ENCODE assay signal across 1 cellular context in the genomic region with DNA sequence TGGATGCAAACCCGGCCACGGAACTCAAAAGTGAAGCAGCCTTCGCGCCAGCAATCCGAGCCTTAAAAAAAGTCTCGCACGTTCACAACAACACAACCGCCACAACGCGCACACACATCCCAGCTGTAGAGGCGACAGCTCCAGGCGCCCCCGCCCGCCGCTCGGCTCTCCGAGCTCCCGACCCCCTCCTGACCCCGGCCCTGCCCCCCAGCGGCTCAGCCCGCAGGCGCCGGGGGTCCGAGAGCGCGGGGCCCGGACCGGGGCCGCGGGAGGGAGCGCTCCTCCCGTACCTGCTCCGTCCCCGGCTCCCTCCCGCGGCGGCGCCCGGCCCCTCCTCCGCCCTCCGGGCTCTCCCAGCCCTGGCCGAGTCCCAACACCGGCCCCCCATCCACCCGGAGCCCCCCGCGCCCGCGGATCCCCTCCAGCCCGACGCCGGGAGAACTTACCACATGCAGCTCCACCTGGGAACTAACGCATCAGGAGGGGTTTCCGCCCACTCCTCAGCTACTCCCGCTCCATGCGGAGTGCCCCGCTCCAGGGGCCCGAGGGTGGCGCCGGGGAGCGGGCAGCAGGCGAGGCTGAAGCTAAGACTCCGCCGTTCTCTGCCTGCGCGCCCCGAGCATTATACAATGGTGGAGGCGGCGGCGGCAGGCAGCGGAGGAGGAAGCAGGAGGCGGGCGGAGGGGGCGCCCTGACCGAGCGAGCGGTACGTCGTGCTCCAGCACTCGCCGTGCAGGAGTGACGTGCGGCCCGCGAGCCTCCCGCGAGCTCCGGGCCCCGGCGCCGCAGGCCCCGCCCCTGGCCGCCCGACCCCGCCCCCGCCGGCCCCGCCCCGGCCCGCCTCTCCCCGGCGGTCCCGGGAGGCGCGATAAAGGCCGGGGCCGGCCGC.
A peak's percentile ranks its signal among the peaks of the same experiment; 100 is the strongest.
TF ChIP-seq lines count a peak whose summit lies in the region.

A gene with protein sequence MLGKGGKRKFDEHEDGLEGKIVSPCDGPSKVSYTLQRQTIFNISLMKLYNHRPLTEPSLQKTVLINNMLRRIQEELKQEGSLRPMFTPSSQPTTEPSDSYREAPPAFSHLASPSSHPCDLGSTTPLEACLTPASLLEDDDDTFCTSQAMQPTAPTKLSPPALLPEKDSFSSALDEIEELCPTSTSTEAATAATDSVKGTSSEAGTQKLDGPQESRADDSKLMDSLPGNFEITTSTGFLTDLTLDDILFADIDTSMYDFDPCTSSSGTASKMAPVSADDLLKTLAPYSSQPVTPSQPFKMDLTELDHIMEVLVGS (minus strand): TSS at position 740 of the 889 bp plus-strand sequence. CDS start 17,042 bp downstream, outside the sequence.

TF ChIP-seq in HepG2, 621 proteins besides CTCF, POLR2A, EP300 and RAD21 (continued from another document and continues in another):
- no peak for TF ChIP-seq ZNF530 (CRISPR knock-in tag; IDR thresholded peaks at IDR 0.05; ENCODE audit: low read depth)
- TF ChIP-seq MIER2 (CRISPR knock-in tag; IDR thresholded peaks at IDR 0.05): 0 out of 2 replicates have a peak, but pooled peaks have one; percentile 25
- TF ChIP-seq ZNF724P (CRISPR knock-in tag; IDR thresholded peaks at IDR 0.05; ENCODE audit: borderline replicate concordance): peak; percentile 44; the same call in 1 of the 2 replicates
- TF ChIP-seq ZNF773 (CRISPR knock-in tag; IDR thresholded peaks at IDR 0.05; ENCODE audit: borderline replicate concordance): 0 out of 2 replicates have a peak, but pooled peaks have one; percentile 35
- peak; percentile 48 for TF ChIP-seq ZNF431 (CRISPR knock-in tag; IDR thresholded peaks at IDR 0.05; ENCODE audit: borderline replicate concordance, low read depth)
- peak; percentile 48 for TF ChIP-seq AGO1 (IDR thresholded peaks at IDR 0.05; ENCODE audit: low read depth, low read length, poor library complexity, severe bottlenecking)
- peak; percentile 74; the same call in 1 of the 2 replicates for TF ChIP-seq ZNF788 (CRISPR knock-in tag; IDR thresholded peaks at IDR 0.05; ENCODE audit: borderline replicate concordance)
- peak; percentile 35 for TF ChIP-seq RBM39 (IDR thresholded peaks at IDR 0.05; ENCODE audit: low read depth, low read length, poor library complexity, severe bottlenecking)
- TF ChIP-seq NKX3-1 (CRISPR knock-in tag; IDR thresholded peaks at IDR 0.05): 0 out of 2 replicates have a peak, but pooled peaks have one; percentile 6
- TF ChIP-seq ZNF225 (CRISPR knock-in tag; IDR thresholded peaks at IDR 0.05): peak; percentile 30; the same call in 1 of the 2 replicates
- no peak; the same call in 1 of the 2 replicates for TF ChIP-seq ZFAT (CRISPR knock-in tag; conservative IDR thresholded peaks at IDR 0.05)
- peak; percentile 89 for TF ChIP-seq ZNF607 (CRISPR knock-in tag; IDR thresholded peaks at IDR 0.05; ENCODE audit: borderline replicate concordance)
- peak; percentile 37; the same call in 1 of the 2 replicates for TF ChIP-seq CEBPG (CRISPR knock-in tag; IDR thresholded peaks at IDR 0.05)
- TF ChIP-seq KMT2A (CRISPR knock-in tag; IDR thresholded peaks at IDR 0.05): 0 out of 2 replicates have a peak, but pooled peaks have one; percentile 8
- TF ChIP-seq NFIC (IDR thresholded peaks at IDR 0.05; ENCODE audit: low read length): no peak
- TF ChIP-seq, protein P1, sequence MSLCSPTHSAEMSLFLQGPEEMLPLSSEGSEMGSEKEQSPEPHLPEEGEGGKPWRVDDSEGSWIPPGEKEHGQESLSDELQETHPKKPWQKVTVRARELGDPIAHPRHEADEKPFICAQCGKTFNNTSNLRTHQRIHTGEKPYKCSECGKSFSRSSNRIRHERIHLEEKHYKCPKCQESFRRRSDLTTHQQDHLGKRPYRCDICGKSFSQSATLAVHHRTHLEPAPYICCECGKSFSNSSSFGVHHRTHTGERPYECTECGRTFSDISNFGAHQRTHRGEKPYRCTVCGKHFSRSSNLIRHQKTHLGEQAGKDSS (CRISPR knock-in tag; IDR thresholded peaks at IDR 0.05; ENCODE audit: borderline replicate concordance, low read depth): no peak
- peak; percentile 78 for TF ChIP-seq SAFB2 (CRISPR knock-in tag; IDR thresholded peaks at IDR 0.05; ENCODE audit: borderline replicate concordance, low read depth)
- TF ChIP-seq AKAP8 (CRISPR knock-in tag; IDR thresholded peaks at IDR 0.05): peak; percentile 3; the same call in 1 of the 2 replicates
- 0 out of 2 replicates have a peak, but pooled peaks have one; percentile 16 for TF ChIP-seq ZNF235 (CRISPR knock-in tag; IDR thresholded peaks at IDR 0.05; ENCODE audit: borderline replicate concordance)
- TF ChIP-seq CBX5 (CRISPR knock-in tag; IDR thresholded peaks at IDR 0.05; ENCODE audit: borderline replicate concordance): 0 out of 2 replicates have a peak, but pooled peaks have one; percentile 68
- TF ChIP-seq GATAD1 (CRISPR knock-in tag; IDR thresholded peaks at IDR 0.05): no peak
- no peak for TF ChIP-seq ZMYM2 (CRISPR knock-in tag; IDR thresholded peaks at IDR 0.05)
- TF ChIP-seq IKZF4 (CRISPR knock-in tag; IDR thresholded peaks at IDR 0.05; ENCODE audit: borderline replicate concordance, low read depth, not compliant biosample characterization): peak; percentile 10
- no peak; the same call in 1 of the 2 replicates for TF ChIP-seq STAG1 (CRISPR knock-in tag; IDR thresholded peaks at IDR 0.05)
- TF ChIP-seq SMAD3 (CRISPR knock-in tag; IDR thresholded peaks at IDR 0.05): peak; percentile 39; the same call in 1 of the 2 replicates
- TF ChIP-seq ZNF563 (CRISPR knock-in tag; IDR thresholded peaks at IDR 0.05): peak; percentile 65; the same call in 1 of the 2 replicates
- TF ChIP-seq CEBPB (IDR thresholded peaks at IDR 0.05; ENCODE audit: borderline replicate concordance, low read depth, low read length): no peak
- TF ChIP-seq NONO (IDR thresholded peaks at IDR 0.05): no peak
- TF ChIP-seq NONO (CRISPR knock-in tag; conservative IDR thresholded peaks at IDR 0.05): peak; percentile 56; the same call in 1 of the 2 replicates
- peak; percentile 22 for TF ChIP-seq ASH2L (IDR thresholded peaks at IDR 0.05; ENCODE audit: insufficient read length, low read depth, low read length)
- TF ChIP-seq, protein P2, sequence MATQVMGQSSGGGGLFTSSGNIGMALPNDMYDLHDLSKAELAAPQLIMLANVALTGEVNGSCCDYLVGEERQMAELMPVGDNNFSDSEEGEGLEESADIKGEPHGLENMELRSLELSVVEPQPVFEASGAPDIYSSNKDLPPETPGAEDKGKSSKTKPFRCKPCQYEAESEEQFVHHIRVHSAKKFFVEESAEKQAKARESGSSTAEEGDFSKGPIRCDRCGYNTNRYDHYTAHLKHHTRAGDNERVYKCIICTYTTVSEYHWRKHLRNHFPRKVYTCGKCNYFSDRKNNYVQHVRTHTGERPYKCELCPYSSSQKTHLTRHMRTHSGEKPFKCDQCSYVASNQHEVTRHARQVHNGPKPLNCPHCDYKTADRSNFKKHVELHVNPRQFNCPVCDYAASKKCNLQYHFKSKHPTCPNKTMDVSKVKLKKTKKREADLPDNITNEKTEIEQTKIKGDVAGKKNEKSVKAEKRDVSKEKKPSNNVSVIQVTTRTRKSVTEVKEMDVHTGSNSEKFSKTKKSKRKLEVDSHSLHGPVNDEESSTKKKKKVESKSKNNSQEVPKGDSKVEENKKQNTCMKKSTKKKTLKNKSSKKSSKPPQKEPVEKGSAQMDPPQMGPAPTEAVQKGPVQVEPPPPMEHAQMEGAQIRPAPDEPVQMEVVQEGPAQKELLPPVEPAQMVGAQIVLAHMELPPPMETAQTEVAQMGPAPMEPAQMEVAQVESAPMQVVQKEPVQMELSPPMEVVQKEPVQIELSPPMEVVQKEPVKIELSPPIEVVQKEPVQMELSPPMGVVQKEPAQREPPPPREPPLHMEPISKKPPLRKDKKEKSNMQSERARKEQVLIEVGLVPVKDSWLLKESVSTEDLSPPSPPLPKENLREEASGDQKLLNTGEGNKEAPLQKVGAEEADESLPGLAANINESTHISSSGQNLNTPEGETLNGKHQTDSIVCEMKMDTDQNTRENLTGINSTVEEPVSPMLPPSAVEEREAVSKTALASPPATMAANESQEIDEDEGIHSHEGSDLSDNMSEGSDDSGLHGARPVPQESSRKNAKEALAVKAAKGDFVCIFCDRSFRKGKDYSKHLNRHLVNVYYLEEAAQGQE (IDR thresholded peaks at IDR 0.05; ENCODE audit: borderline replicate concordance in 1 of 2, low read depth in 1 of 2, low read length in 2 of 2): peak in 1 of 2 experiments; percentile 38; a peak in 1 of 4 replicates
- TF ChIP-seq ZMYM3 (CRISPR knock-in tag; IDR thresholded peaks at IDR 0.05): peak; percentile 9; the same call in 1 of the 2 replicates
- TF ChIP-seq, protein P3, sequence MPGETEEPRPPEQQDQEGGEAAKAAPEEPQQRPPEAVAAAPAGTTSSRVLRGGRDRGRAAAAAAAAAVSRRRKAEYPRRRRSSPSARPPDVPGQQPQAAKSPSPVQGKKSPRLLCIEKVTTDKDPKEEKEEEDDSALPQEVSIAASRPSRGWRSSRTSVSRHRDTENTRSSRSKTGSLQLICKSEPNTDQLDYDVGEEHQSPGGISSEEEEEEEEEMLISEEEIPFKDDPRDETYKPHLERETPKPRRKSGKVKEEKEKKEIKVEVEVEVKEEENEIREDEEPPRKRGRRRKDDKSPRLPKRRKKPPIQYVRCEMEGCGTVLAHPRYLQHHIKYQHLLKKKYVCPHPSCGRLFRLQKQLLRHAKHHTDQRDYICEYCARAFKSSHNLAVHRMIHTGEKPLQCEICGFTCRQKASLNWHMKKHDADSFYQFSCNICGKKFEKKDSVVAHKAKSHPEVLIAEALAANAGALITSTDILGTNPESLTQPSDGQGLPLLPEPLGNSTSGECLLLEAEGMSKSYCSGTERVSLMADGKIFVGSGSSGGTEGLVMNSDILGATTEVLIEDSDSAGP (CRISPR knock-in tag; IDR thresholded peaks at IDR 0.05; ENCODE audit: borderline replicate concordance): 0 out of 2 replicates have a peak, but pooled peaks have one; percentile 58
- peak; percentile 91 for TF ChIP-seq RBFOX2 (IDR thresholded peaks at IDR 0.05; ENCODE audit: low read depth, low read length)
- TF ChIP-seq, protein P4, sequence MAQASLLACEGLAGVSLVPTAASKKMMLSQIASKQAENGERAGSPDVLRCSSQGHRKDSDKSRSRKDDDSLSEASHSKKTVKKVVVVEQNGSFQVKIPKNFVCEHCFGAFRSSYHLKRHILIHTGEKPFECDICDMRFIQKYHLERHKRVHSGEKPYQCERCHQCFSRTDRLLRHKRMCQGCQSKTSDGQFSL (CRISPR knock-in tag; IDR thresholded peaks at IDR 0.05): no peak
- TF ChIP-seq IRX3 (CRISPR knock-in tag; IDR thresholded peaks at IDR 0.05; ENCODE audit: borderline replicate concordance, low read depth): no peak
- TF ChIP-seq KAT7 (CRISPR knock-in tag; IDR thresholded peaks at IDR 0.05; ENCODE audit: borderline replicate concordance): peak; percentile 86
- TF ChIP-seq ZNF674 (CRISPR knock-in tag; IDR thresholded peaks at IDR 0.05; ENCODE audit: low read depth): peak; percentile 90; the same call in 1 of the 2 replicates
- TF ChIP-seq CENPX (CRISPR knock-in tag; IDR thresholded peaks at IDR 0.05): no peak
- TF ChIP-seq, protein P5, sequence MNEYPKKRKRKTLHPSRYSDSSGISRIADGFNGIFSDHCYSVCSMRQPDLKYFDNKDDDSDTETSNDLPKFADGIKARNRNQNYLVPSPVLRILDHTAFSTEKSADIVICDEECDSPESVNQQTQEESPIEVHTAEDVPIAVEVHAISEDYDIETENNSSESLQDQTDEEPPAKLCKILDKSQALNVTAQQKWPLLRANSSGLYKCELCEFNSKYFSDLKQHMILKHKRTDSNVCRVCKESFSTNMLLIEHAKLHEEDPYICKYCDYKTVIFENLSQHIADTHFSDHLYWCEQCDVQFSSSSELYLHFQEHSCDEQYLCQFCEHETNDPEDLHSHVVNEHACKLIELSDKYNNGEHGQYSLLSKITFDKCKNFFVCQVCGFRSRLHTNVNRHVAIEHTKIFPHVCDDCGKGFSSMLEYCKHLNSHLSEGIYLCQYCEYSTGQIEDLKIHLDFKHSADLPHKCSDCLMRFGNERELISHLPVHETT (CRISPR knock-in tag; conservative IDR thresholded peaks at IDR 0.05): peak; percentile 53; the same call in 1 of the 2 replicates
- TF ChIP-seq, protein P6, sequence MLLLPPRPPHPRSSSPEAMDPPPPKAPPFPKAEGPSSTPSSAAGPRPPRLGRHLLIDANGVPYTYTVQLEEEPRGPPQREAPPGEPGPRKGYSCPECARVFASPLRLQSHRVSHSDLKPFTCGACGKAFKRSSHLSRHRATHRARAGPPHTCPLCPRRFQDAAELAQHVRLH (CRISPR knock-in tag; IDR thresholded peaks at IDR 0.05; ENCODE audit: borderline replicate concordance, low read depth): 0 out of 2 replicates have a peak, but pooled peaks have one; percentile 13
- TF ChIP-seq CCDC6 (CRISPR knock-in tag; IDR thresholded peaks at IDR 0.05): peak; percentile 89
- TF ChIP-seq ZFP82 (CRISPR knock-in tag; IDR thresholded peaks at IDR 0.05; ENCODE audit: borderline replicate concordance): peak; percentile 45; the same call in 1 of the 2 replicates
- TF ChIP-seq SOX5 (CRISPR knock-in tag; IDR thresholded peaks at IDR 0.05; ENCODE audit: borderline replicate concordance): no peak
- TF ChIP-seq, protein P7, sequence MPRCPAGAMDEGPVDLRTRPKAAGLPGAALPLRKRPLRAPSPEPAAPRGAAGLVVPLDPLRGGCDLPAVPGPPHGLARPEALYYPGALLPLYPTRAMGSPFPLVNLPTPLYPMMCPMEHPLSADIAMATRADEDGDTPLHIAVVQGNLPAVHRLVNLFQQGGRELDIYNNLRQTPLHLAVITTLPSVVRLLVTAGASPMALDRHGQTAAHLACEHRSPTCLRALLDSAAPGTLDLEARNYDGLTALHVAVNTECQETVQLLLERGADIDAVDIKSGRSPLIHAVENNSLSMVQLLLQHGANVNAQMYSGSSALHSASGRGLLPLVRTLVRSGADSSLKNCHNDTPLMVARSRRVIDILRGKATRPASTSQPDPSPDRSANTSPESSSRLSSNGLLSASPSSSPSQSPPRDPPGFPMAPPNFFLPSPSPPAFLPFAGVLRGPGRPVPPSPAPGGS (CRISPR knock-in tag; IDR thresholded peaks at IDR 0.05): peak; percentile 60; the same call in 1 of the 2 replicates
- no peak for TF ChIP-seq MLLT10 (CRISPR knock-in tag; IDR thresholded peaks at IDR 0.05)
- TF ChIP-seq, protein P8, sequence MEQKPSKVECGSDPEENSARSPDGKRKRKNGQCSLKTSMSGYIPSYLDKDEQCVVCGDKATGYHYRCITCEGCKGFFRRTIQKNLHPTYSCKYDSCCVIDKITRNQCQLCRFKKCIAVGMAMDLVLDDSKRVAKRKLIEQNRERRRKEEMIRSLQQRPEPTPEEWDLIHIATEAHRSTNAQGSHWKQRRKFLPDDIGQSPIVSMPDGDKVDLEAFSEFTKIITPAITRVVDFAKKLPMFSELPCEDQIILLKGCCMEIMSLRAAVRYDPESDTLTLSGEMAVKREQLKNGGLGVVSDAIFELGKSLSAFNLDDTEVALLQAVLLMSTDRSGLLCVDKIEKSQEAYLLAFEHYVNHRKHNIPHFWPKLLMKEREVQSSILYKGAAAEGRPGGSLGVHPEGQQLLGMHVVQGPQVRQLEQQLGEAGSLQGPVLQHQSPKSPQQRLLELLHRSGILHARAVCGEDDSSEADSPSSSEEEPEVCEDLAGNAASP (CRISPR knock-in tag; IDR thresholded peaks at IDR 0.05; ENCODE audit: borderline replicate concordance): no peak
- TF ChIP-seq, protein P9, sequence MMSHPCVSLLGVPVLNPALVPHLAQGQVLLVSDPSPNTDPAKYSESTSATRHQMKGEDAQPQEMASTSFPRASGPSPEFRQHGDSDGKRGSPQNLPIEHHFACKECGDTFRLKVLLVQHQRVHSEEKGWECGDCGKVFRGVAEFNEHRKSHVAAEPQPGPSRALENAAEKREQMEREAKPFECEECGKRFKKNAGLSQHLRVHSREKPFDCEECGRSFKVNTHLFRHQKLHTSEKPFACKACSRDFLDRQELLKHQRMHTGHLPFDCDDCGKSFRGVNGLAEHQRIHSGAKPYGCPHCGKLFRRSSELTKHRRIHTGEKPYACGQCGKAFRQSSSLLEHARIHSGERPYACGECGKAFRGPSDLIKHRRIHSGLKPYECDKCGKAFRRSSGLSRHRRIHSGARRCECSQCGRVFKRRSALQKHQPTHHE (CRISPR knock-in tag; IDR thresholded peaks at IDR 0.05; ENCODE audit: borderline replicate concordance): no peak; the same call in 1 of the 2 replicates
- 0 out of 2 replicates have a peak, but pooled peaks have one; percentile 9 for TF ChIP-seq SMYD3 (CRISPR knock-in tag; IDR thresholded peaks at IDR 0.05)
